15 cellular contexts compared by ENCODE assay signal in the genomic region with DNA sequence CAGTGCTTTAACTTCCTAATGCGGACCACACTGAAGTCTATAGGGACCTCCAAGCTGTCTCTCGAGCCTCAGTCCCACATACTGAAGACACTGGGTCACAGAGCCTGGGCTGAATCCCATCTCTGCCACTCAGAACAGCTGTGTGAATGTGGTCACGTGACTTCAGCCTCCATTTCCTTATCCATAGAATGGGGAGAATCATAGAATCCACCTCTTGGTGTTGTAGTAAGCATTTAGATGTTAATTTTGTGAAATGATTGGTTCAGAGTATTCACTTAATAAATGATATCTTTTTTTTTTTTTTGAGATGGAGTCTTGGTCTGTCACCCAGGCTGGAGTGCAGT. TPM values are rescaled to one million over a fixed set of nuclear protein-coding genes. Genes with fewer than 3 reads are reported as not detected.
DNase-seq lines count a peak whose midpoint lies in the region; TF ChIP-seq lines count a peak whose summit lies in the region.
"Had no signal": no experiment of that assay in that cellular context is flagged by ENCODE, and none has a peak within 500 bp of the region (broad histone marks: within the 10 kb centered on the region; RNA-seq: fewer than 3 reads in every experiment).

No MANE protein-coding gene starts in this region.

- no peak overlapping the region for H3K9ac ChIP-seq in BLaER1 treated with 17β-estradiol and CSF1 and Interleukin-3, amounts not matched to agents 10 nM and 100 nM
- H3K9ac ChIP-seq in mesenchymal stem cell (ENCODE audit: low read length), result no peak overlapping the region

- no peak overlapping the region for H2BK5ac ChIP-seq in mesenchymal stem cell (ENCODE audit: low read depth, low read length, poor library complexity, severe bottlenecking)

- H2BK12ac ChIP-seq in mesenchymal stem cell (ENCODE audit: low read length in 2 of 2), result no peak overlapping the region

- 100% methylated on average over 2 of the region's 3 CpGs for WGBS in mesenchymal stem cell
- WGBS in stomach, 5 donors, result 85 to 95% (median 94%) methylated on average over 3 of the region's 3 CpGs
- 89 to 94% methylated on average over 3 of the region's 3 CpGs for WGBS in sigmoid colon, 2 donors

- H3K14ac ChIP-seq in mesenchymal stem cell (ENCODE audit: low read length in 2 of 2), result no peak overlapping the region

- no peak overlapping the region for H3K4me3 ChIP-seq in BLaER1 treated with 17β-estradiol and CSF1 and Interleukin-3, amounts not matched to agents 10 nM and 100 nM
- H3K4me3 ChIP-seq in ascending aorta (no peak overlapping the region), mesenchymal stem cell (ENCODE audit: insufficient read depth in 1 of 2, low read depth in 1 of 2, low read length in 2 of 2) (no peak overlapping the region), stomach (no peak overlapping the region), sigmoid colon (no peak overlapping the region)
- H3K4me3 ChIP-seq: GM23338 had no signal

- no peak overlapping the region for H2BK120ac ChIP-seq in mesenchymal stem cell (ENCODE audit: low read depth, low read length)

- no peak overlapping the region for H3K4ac ChIP-seq in mesenchymal stem cell (ENCODE audit: low read depth in 1 of 2, low read length in 2 of 2)

- peaks cover 8 to 62% (median 34%) of the 10 kb centered on the region in 10 experiments for H3K4me1 ChIP-seq in BLaER1 treated with 17β-estradiol and CSF1 and Interleukin-3, amounts not matched to agents 10 nM and 100 nM
- peaks cover 9 to 22% of the 10 kb centered on the region in 2 donors for H3K4me1 ChIP-seq in ascending aorta
- peaks cover 17% of the 10 kb centered on the region for H3K4me1 ChIP-seq in mesenchymal stem cell (ENCODE audit: control insufficient read depth, insufficient read depth, low read depth, low read length)
- peaks cover 0 to 24% (median 17%) of the 10 kb centered on the region in 4 donors for H3K4me1 ChIP-seq in stomach
- H3K4me1 ChIP-seq in sigmoid colon, result peaks cover 0 to 32% (median 16%) of the 10 kb centered on the region in 4 donors

- H4K8ac ChIP-seq in mesenchymal stem cell (ENCODE audit: low read length), result peak overlapping the region; percentile 2

- H3K4me2 ChIP-seq in BLaER1 treated with 17β-estradiol and CSF1 and Interleukin-3, amounts not matched to agents 10 nM and 100 nM, result peak overlapping the region; percentile 18 to 64 (median 50); a peak in 20 of 22 replicates
- no peak overlapping the region for H3K4me2 ChIP-seq in mesenchymal stem cell (ENCODE audit: low read length, poor library complexity, severe bottlenecking)
- H3K4me2 ChIP-seq: GM23338 had no signal

- intact Hi-C loops in ascending aorta (cut with DNase I), result loop anchor here (1.0 to 5.0 kb wide), 4 partner anchors 25 to 401 kb away; partner anchors contain the start of genes LYST and NID1
- intact Hi-C loops in stomach (cut with DNase I; ENCODE audit: low total_unique reads), result no loop called here
- intact Hi-C loops in sigmoid colon (cut with DNase I), result no loop called here

- no peak overlapping the region for H2AFZ ChIP-seq in mesenchymal stem cell (ENCODE audit: low read depth, low read length)
- H2AFZ ChIP-seq: GM23338 had no signal

- H3K9me3 ChIP-seq in BLaER1 treated with 17β-estradiol and CSF1 and Interleukin-3, amounts not matched to agents 10 nM and 100 nM (replicated peaks in 1 of 11), result no peaks in the 10 kb centered on the region
- no peaks in the 10 kb centered on the region for H3K9me3 ChIP-seq in ascending aorta
- H3K9me3 ChIP-seq in mesenchymal stem cell (ENCODE audit: control insufficient read depth, low read length), result no peaks in the 10 kb centered on the region
- H3K9me3 ChIP-seq in stomach, result no peaks in the 10 kb centered on the region
- no peaks in the 10 kb centered on the region for H3K9me3 ChIP-seq in sigmoid colon
- H3K9me3 ChIP-seq: BE2C had no signal

- H2AK5ac ChIP-seq in mesenchymal stem cell (ENCODE audit: low read length, severe bottlenecking), result peak overlapping the region; percentile 2

- H3K27me3 ChIP-seq in BLaER1 treated with 17β-estradiol and CSF1 and Interleukin-3, amounts not matched to agents 10 nM and 100 nM, result no peaks in the 10 kb centered on the region
- H3K27me3 ChIP-seq in ascending aorta (no peaks in the 10 kb centered on the region), mesenchymal stem cell (ENCODE audit: control insufficient read depth in 1 of 2, insufficient read depth in 1 of 2, low read length in 2 of 2) (no peaks in the 10 kb centered on the region), stomach (no peaks in the 10 kb centered on the region), sigmoid colon (no peaks in the 10 kb centered on the region)
- H3K27me3 ChIP-seq: BE2C had no signal

- no peaks in the 10 kb centered on the region for H3K79me1 ChIP-seq in mesenchymal stem cell (replicated peaks; ENCODE audit: low read length, poor library complexity, severe bottlenecking)

- no peak overlapping the region for H3K23ac ChIP-seq in mesenchymal stem cell (ENCODE audit: low read length in 2 of 2)

- TF ChIP-seq POLR2A in stomach (IDR thresholded peaks at IDR 0.05) (no peak), sigmoid colon (IDR thresholded peaks at IDR 0.05) (no peak)

- no peak overlapping the region for H3K18ac ChIP-seq in mesenchymal stem cell (ENCODE audit: low read depth in 1 of 2, low read length in 2 of 2)

- TF ChIP-seq RAD21 in Ishikawa (IDR thresholded peaks at IDR 0.05; ENCODE audit: low read depth), result no peak

- TF ChIP-seq EP300 in Ishikawa (IDR thresholded peaks at IDR 0.05; ENCODE audit: borderline replicate concordance) (no peak), stomach (IDR thresholded peaks at IDR 0.05) (no peak), sigmoid colon (IDR thresholded peaks at IDR 0.05) (no peak)

- no peaks in the 10 kb centered on the region for H4K20me1 ChIP-seq in BLaER1 treated with 17β-estradiol and CSF1 and Interleukin-3, amounts not matched to agents 10 nM and 100 nM

- H4K91ac ChIP-seq in mesenchymal stem cell (ENCODE audit: low read length), result no peak overlapping the region

- no peak for DNase-seq in ascending aorta (ENCODE audit: low spot score in 2 of 2)
- no peak for DNase-seq in mesenchymal stem cell
- no peak for DNase-seq in stomach
- no peak for DNase-seq in cortex of kidney (lab: John Stamatoyannopoulos, UW)
- no peak for DNase-seq in sigmoid colon
- DNase-seq: BE2C; CD4-positive, alpha-beta memory T cell; GF-D8; HCEC 1CT; NCI-H1105; NCI-H2081 treated with DMSO at 0.1 percent for 48 hours; SIG-M5 had no signal

- TF ChIP-seq CTCF in ascending aorta (IDR thresholded peaks at IDR 0.05) (no peak), stomach (IDR thresholded peaks at IDR 0.05) (no peak), sigmoid colon (IDR thresholded peaks at IDR 0.05) (no peak)

- H3K36me3 ChIP-seq in BLaER1 treated with 17β-estradiol and CSF1 and Interleukin-3, amounts not matched to agents 10 nM and 100 nM, result no peaks in the 10 kb centered on the region
- H3K36me3 ChIP-seq in ascending aorta (no peaks in the 10 kb centered on the region), mesenchymal stem cell (ENCODE audit: control insufficient read depth in 1 of 2, insufficient read depth in 2 of 2, low read depth in 1 of 2, low read length in 2 of 2) (no peaks in the 10 kb centered on the region), stomach (no peaks in the 10 kb centered on the region), sigmoid colon (no peaks in the 10 kb centered on the region)
- H3K36me3 ChIP-seq: BE2C had no signal

- H3K27ac ChIP-seq in BLaER1 treated with 17β-estradiol and CSF1 and Interleukin-3, amounts not matched to agents 10 nM and 100 nM, result peak overlapping the region in 7 of 11 experiments; percentile 7 to 30 (median 23); a peak in 7 of 22 replicates
- H3K27ac ChIP-seq in ascending aorta (peak overlapping the region; percentile 49 to 56), mesenchymal stem cell (ENCODE audit: low read length, poor library complexity, severe bottlenecking) (no peak overlapping the region), stomach (peak overlapping the region in 1 of 5 donors; percentile 74), sigmoid colon (no peak overlapping the region)

- no peak overlapping the region for H2BK15ac ChIP-seq in mesenchymal stem cell (ENCODE audit: low read depth, poor library complexity, severe bottlenecking)

TF ChIP-seq in Ishikawa, 13 proteins besides CTCF, POLR2A, EP300 and RAD21:
- TF ChIP-seq TAF1 (IDR thresholded peaks at IDR 0.05; ENCODE audit: low read depth) (no peak), NFIC (IDR thresholded peaks at IDR 0.05) (no peak), USF1 (IDR thresholded peaks at IDR 0.05) (0 out of 2 replicates have a peak, but pooled peaks have one; percentile 14), YY1 (IDR thresholded peaks at IDR 0.05; ENCODE audit: low read depth) (no peak), CEBPB (IDR thresholded peaks at IDR 0.05) (no peak)
- TF ChIP-seq, protein P1, sequence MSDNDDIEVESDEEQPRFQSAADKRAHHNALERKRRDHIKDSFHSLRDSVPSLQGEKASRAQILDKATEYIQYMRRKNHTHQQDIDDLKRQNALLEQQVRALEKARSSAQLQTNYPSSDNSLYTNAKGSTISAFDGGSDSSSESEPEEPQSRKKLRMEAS (IDR thresholded peaks at IDR 0.05), result no peak

RNA-seq across cellular contexts. Expression of gene LYST, which starts 41.2 kb away (rescaled TPM):
- total RNA-seq in ascending aorta (169 TPM), stomach (10 to 100 TPM in 4 of 5 donors, 1 to 10 TPM in 1; 1.7 to 95.6 (median 37.3) TPM), sigmoid colon (10 to 100 TPM; 21.9 to 53.2 (median 33.5) TPM)
- polyA plus RNA-seq in mesenchymal stem cell (2013, experiment 1 of 2), result 4.3 TPM
- 5.7 TPM for polyA plus RNA-seq in mesenchymal stem cell (2013, experiment 2 of 2)
- polyA plus RNA-seq in stomach (1 to 10 TPM; 4.9 to 8.6 (median 5.5) TPM), sigmoid colon (10 to 100 TPM in 1 of 3 donors, 1 to 10 TPM in 2; 6.6 to 12.9 (median 8.3) TPM)

Comparison
In these comparisons a context has a peak if more than half of its experiments do, and no peak if none do; other contexts are left out.
1. H3K27ac ChIP-seq: peak in BLaER1 treated with 17β-estradiol and CSF1 and Interleukin-3, amounts not matched to agents 10 nM and 100 nM (7 of 11) and ascending aorta (2 of 2); none in mesenchymal stem cell (single experiment) and sigmoid colon (0 of 4).